19 cellular contexts compared by ENCODE assay signal in the genomic region with DNA sequence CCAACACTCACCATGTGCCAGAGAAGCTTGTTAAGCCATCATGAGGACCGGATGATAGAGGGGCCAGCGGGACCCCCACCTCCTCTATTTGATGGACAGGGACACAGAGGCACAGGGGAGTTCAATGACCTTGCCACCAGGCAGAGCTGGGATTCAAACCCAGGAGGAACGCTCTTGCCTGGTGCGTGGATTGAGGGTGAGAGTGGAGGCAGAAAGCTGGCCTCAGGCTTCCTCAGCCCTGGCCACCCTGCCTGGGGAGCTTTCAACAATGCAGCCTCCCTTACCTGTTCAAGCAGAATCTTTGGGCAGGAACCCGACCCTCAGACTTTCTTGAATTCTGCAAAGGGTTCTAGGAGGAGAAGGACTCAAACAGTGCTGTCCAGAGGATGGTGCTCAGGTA. TPM values are rescaled to one million over a fixed set of nuclear protein-coding genes. Genes with fewer than 3 reads are reported as not detected.
"Had no signal": no experiment of that assay in that cellular context is flagged by ENCODE, and none has a peak within 500 bp of the region (broad histone marks: within the 10 kb centered on the region; RNA-seq: fewer than 3 reads in every experiment).

No MANE protein-coding gene starts in this region.

- H3K27ac ChIP-seq: lower lobe of right lung, ovary, prostate gland, skin epidermis, stomach, thoracic aorta, tibial artery, uterus had no signal

- H3K27me3 ChIP-seq: ovary, uterus had no signal

- H3K9me3 Mint-ChIP-seq: naive thymus-derived CD8-positive, alpha-beta T cell; nephron; neural crest cell; stimulated activated naive B cell treated with anti-CD40 and anti-IgM and Interleukin-4, amounts not matched to agents 10 μg/mL and 1 μg/mL and 100 μg/mL, for 72 hours had no signal

- H3K4me1 ChIP-seq: lower lobe of right lung, prostate gland, stomach, tibial artery, uterus had no signal

- DNase-seq: lower lobe of right lung; mesenchymal stem cell; ovary; retina; stimulated activated naive B cell treated with anti-CD40 and anti-IgM and Interleukin-4, amounts not matched to agents 10 μg/mL and 1 μg/mL and 100 μg/mL, for 72 hours; tibial artery; uterus had no signal

- H3K4me3 Mint-ChIP-seq: naive thymus-derived CD8-positive, alpha-beta T cell; nephron; neural crest cell; stimulated activated naive B cell treated with anti-CD40 and anti-IgM and Interleukin-4, amounts not matched to agents 10 μg/mL and 1 μg/mL and 100 μg/mL, for 72 hours had no signal

- H3K4me3 ChIP-seq: lower lobe of right lung, ovary, prostate gland, skin epidermis, stomach, thoracic aorta, tibial artery, uterus had no signal

- H3K9me3 ChIP-seq: lower lobe of right lung, ovary, prostate gland, stomach, thoracic aorta, tibial artery, uterus had no signal

- H3K36me3 ChIP-seq: lower lobe of right lung, ovary, prostate gland, stomach, thoracic aorta, tibial artery, uterus had no signal

- H3K36me3 Mint-ChIP-seq: naive thymus-derived CD8-positive, alpha-beta T cell; stimulated activated naive B cell treated with anti-CD40 and anti-IgM and Interleukin-4, amounts not matched to agents 10 μg/mL and 1 μg/mL and 100 μg/mL, for 72 hours had no signal

- H3K27ac Mint-ChIP-seq: naive thymus-derived CD8-positive, alpha-beta T cell; nephron; stimulated activated naive B cell treated with anti-CD40 and anti-IgM and Interleukin-4, amounts not matched to agents 10 μg/mL and 1 μg/mL and 100 μg/mL, for 72 hours had no signal

- ATAC-seq: sciatic nerve; stimulated activated naive CD8-positive, alpha-beta T cell treated with anti-CD3 and anti-CD28 coated beads, Interleukin-15, Interleukin-2, amounts not matched to agents 100 U/mL and 50 U/mL, for 24 hours had no signal

- H3K4me1 Mint-ChIP-seq: nephron; stimulated activated naive B cell treated with anti-CD40 and anti-IgM and Interleukin-4, amounts not matched to agents 10 μg/mL and 1 μg/mL and 100 μg/mL, for 72 hours had no signal

RNA-seq across cellular contexts. Expression of a gene that starts 39.9 kb away (rescaled TPM):
- total RNA-seq: liver, mammary epithelial cell, thoracic aorta had no signal
- polyA plus RNA-seq: keratinocyte, mammary epithelial cell had no signal
